8 cellular contexts compared by ENCODE assay signal in genomic region chr1:230869499-230869898, GRCh38. TPM values are rescaled to one million over a fixed set of nuclear protein-coding genes. Genes with fewer than 3 reads are reported as not detected.
DNase-seq lines count a peak whose midpoint lies in the region; ATAC-seq and TF ChIP-seq lines count a peak whose summit lies in the region.

No MANE protein-coding gene starts in this region.

- peak overlapping the region; percentile 84 for H3K4me3 Mint-ChIP-seq in activated naive CD4-positive, alpha-beta T cell treated with anti-CD3 and anti-CD28 coated beads for 36 hours

- DNase-seq in activated naive CD4-positive, alpha-beta T cell treated with anti-CD3 and anti-CD28 coated beads for 36 hours: no peak
- DNase-seq in activated naive CD4-positive, alpha-beta T cell treated with anti-CD3 and anti-CD28 coated beads, Interleukin-2, amount 50 U/mL, for 16 hours: no peak
- DNase-seq in adipocyte (ENCODE audit: low read depth): peak; percentile 61
- peak; percentile 60 for DNase-seq in left kidney (ENCODE audit: low read depth, low spot score)
- no peak for DNase-seq in tibial nerve (ENCODE audit: low spot score in 2 of 2)
- DNase-seq in CD1c-positive myeloid dendritic cell (ENCODE audit: extremely low spot score): no peak

- CTCF ChIA-PET in activated naive CD4-positive, alpha-beta T cell treated with anti-CD3 and anti-CD28 coated beads for 36 hours (lab: Charles Lee): no interaction called here

- intact Hi-C loops in activated naive CD4-positive, alpha-beta T cell treated with anti-CD3 and anti-CD28 coated beads for 36 hours (cut with micrococcal nuclease): loop anchor here (2.0 kb wide), 3 partner anchors 109 to 341 kb away; partner anchors contain the start of genes ARV1, COG2 and TTC13

- H3K27ac Mint-ChIP-seq in activated naive CD4-positive, alpha-beta T cell treated with anti-CD3 and anti-CD28 coated beads for 36 hours: no peak overlapping the region

- 39 to 48% methylated on average over 4 of the region's 4 CpGs for WGBS in tibial nerve, 2 donors

- TF ChIP-seq EP300 in tibial nerve (IDR thresholded peaks at IDR 0.05): no peak

- no peaks in the 10 kb centered on the region for H3K36me3 Mint-ChIP-seq in activated naive CD4-positive, alpha-beta T cell treated with anti-CD3 and anti-CD28 coated beads for 36 hours (ENCODE audit: low read depth)

- ATAC-seq in HG03342 (IDR thresholded peaks at IDR 0.05; ENCODE audit: unreplicated experiment) (no peak), GM18861 (IDR thresholded peaks at IDR 0.05; ENCODE audit: unreplicated experiment) (no peak)

- no peaks in the 10 kb centered on the region for H3K27me3 ChIP-seq in adipocyte (replicated peaks; ENCODE audit: control insufficient read depth, insufficient read depth, low read length)
- H3K27me3 ChIP-seq in tibial nerve: no peaks in the 10 kb centered on the region

- H3K4me1 Mint-ChIP-seq in activated naive CD4-positive, alpha-beta T cell treated with anti-CD3 and anti-CD28 coated beads for 36 hours (ENCODE audit: low read depth): peaks cover 13% of the 10 kb centered on the region

- H3K27me3 Mint-ChIP-seq in activated naive CD4-positive, alpha-beta T cell treated with anti-CD3 and anti-CD28 coated beads for 36 hours (ENCODE audit: low read depth): peaks cover 16% of the 10 kb centered on the region

- H3K9me3 ChIP-seq in adipocyte (ENCODE audit: control insufficient read depth, low read length) (no peaks in the 10 kb centered on the region), tibial nerve (no peaks in the 10 kb centered on the region)

- no peaks in the 10 kb centered on the region for H3K36me3 ChIP-seq in adipocyte (ENCODE audit: control insufficient read depth, insufficient read depth, low read length, severe bottlenecking)
- no peaks in the 10 kb centered on the region for H3K36me3 ChIP-seq in tibial nerve

- H3K27ac ChIP-seq in tibial nerve: peak overlapping the region in 3 of 4 donors; percentile 82 to 95 (median 93)

- H3K9ac ChIP-seq in adipocyte (ENCODE audit: low read length): peak overlapping the region; percentile 94

- H3K9me3 Mint-ChIP-seq in activated naive CD4-positive, alpha-beta T cell treated with anti-CD3 and anti-CD28 coated beads for 36 hours: no peaks in the 10 kb centered on the region

- peak overlapping the region; percentile 83 for H3K4me3 ChIP-seq in adipocyte (ENCODE audit: low read length)
- peak overlapping the region in 2 of 4 donors; percentile 80 to 87 for H3K4me3 ChIP-seq in tibial nerve

- TF ChIP-seq CTCF in tibial nerve (IDR thresholded peaks at IDR 0.05): no peak

- H3K4me1 ChIP-seq in adipocyte (ENCODE audit: control insufficient read depth, insufficient read depth, low read length) (peaks cover 39% of the 10 kb centered on the region), tibial nerve (peaks cover 0 to 45% (median 14%) of the 10 kb centered on the region in 4 donors)

- no peak for TF ChIP-seq POLR2A in tibial nerve (IDR thresholded peaks at IDR 0.05)

RNA-seq across cellular contexts. Expression of gene C1orf198, which starts 1.2 kb away (rescaled TPM):
- 1 to 10 TPM; 4.7 to 4.9 TPM for total RNA-seq in activated naive CD4-positive, alpha-beta T cell treated with anti-CD3 and anti-CD28 coated beads for 36 hours
- total RNA-seq in tibial nerve: 100 to 1,000 TPM in 3 of 4 donors, 10 to 100 TPM in 1; 91.9 to 162 (median 113) TPM

Comparison
In these comparisons a context has a peak if more than half of its experiments do, and no peak if none do; other contexts are left out.
1. DNase-seq: peak in adipocyte (single experiment) and left kidney (single experiment); none in activated naive CD4-positive, alpha-beta T cell treated with anti-CD3 and anti-CD28 coated beads for 36 hours (single experiment), activated naive CD4-positive, alpha-beta T cell treated with anti-CD3 and anti-CD28 coated beads, Interleukin-2, amount 50 U/mL, for 16 hours (single experiment), tibial nerve (0 of 2) and CD1c-positive myeloid dendritic cell (single experiment).
2. RNA of gene C1orf198, which starts 1.2 kb away (total RNA-seq): 91.9 to 162 TPM in tibial nerve; 4.7 to 4.9 TPM in activated naive CD4-positive, alpha-beta T cell treated with anti-CD3 and anti-CD28 coated beads for 36 hours; every median in the first group is over 10 times any median in the second.